Comparison of ENCODE assay signal across 9 cellular contexts in genomic region chr6:11229267-11230043, GRCh38. TPM values are rescaled to one million over a fixed set of nuclear protein-coding genes. Genes with fewer than 3 reads are reported as not detected.
A peak's percentile ranks its signal among the peaks of the same experiment; 100 is the strongest.
DNase-seq lines count a peak whose midpoint lies in the region; ATAC-seq, FAIRE-seq and TF ChIP-seq lines count a peak whose summit lies in the region.
"Had no signal": no experiment of that assay in that cellular context is flagged by ENCODE, and none has a peak within 500 bp of the region (broad histone marks: within the 10 kb centered on the region; RNA-seq: fewer than 3 reads in every experiment).

No MANE protein-coding gene starts in this region.

- WGBS in A549 (ENCODE audit: missing lambda C conversion rate): 2% methylated on average over 11 of the region's 18 CpGs

- H3K9me3 ChIP-seq in A549: no peaks in the 10 kb centered on the region

- DNase-seq in A549 (ENCODE audit: low read depth in 1 of 2, low spot score in 1 of 2) (peak in 1 of 2 experiments; percentile 57), M059J (ENCODE audit: low read depth) (peak; percentile 55), epithelial cell of esophagus (ENCODE audit: low read depth) (peak; percentile 93), natural killer cell (no peak), T-cell (no peak), NCI-H524 (lab: John Stamatoyannopoulos, UW) (no peak)
- DNase-seq: NCI-H1436 had no signal

- POLR2A ChIA-PET in A549 (lab: Yijun Ruan, JAX): interaction anchor here (1.0 to 3.6 kb wide), 7 partner anchors 12 to 204 kb away, joined by 4 to 34 read pairs (median 4); no protein-coding TSS in a partner anchor
- POLR2A ChIA-PET in T-cell (lab: Charles Lee): interaction anchor here in 1 of 2 donors (0.8 kb wide), 1 partner anchor 10 kb away, joined by 3 read pairs; no protein-coding TSS in a partner anchor

- H3K4me3 Mint-ChIP-seq in natural killer cell (peak overlapping the region; percentile 94), T-cell (peak overlapping the region in 1 of 3 donors; percentile 83)

- intact Hi-C loops in natural killer cell (cut with micrococcal nuclease): loop anchor here (5.0 to 10.0 kb wide), 3 partner anchors 88 to 535 kb away; partner anchors contain the start of genes C6orf52, PAK1IP1 and SMIM13

- H3K4me1 Mint-ChIP-seq in natural killer cell (peaks cover 93 to 95% of the 10 kb centered on the region in 2 donors), T-cell (peaks cover 48 to 81% (median 62%) of the 10 kb centered on the region in 3 donors)

- H3K4me3 ChIP-seq in A549: peak overlapping the region; percentile 65
- no peak overlapping the region for H3K4me3 ChIP-seq in epithelial cell of esophagus (ENCODE audit: low read length)

- peak overlapping the region; percentile 96 to 98 for H3K27ac Mint-ChIP-seq in natural killer cell
- peak overlapping the region in 1 of 2 donors; percentile 14 for H3K27ac Mint-ChIP-seq in T-cell

- TF ChIP-seq CTCF in A549 (IDR thresholded peaks at IDR 0.05): no peak
- TF ChIP-seq CTCF in epithelial cell of esophagus (IDR thresholded peaks at IDR 0.05; ENCODE audit: insufficient read depth, low read depth, low read length, missing control alignments): no peak
- no peak for TF ChIP-seq CTCF in natural killer cell (IDR thresholded peaks at IDR 0.05)

- H3K4me1 ChIP-seq in A549: peaks cover 49% of the 10 kb centered on the region

- no peak for FAIRE-seq in A549 (lab: Jason Lieb, UNC)

- no peak for TF ChIP-seq EP300 in A549 (IDR thresholded peaks at IDR 0.05)

- ATAC-seq in A549 (peak in 1 of 2 experiments; percentile 9; a peak in 2 of 6 replicates), natural killer cell (no peak), T-cell (replicated peaks in 1 of 4) (no peak), GM18909 (IDR thresholded peaks at IDR 0.05; ENCODE audit: poor library complexity, unreplicated experiment) (no peak), GM21526 (IDR thresholded peaks at IDR 0.05; ENCODE audit: low FRiP score, unreplicated experiment) (no peak)

- CTCF ChIA-PET in A549 (lab: Yijun Ruan, JAX): interaction anchor here (0.9 to 2.6 kb wide), 4 partner anchors 15 to 267 kb away, joined by 3 to 14 read pairs (median 6); no protein-coding TSS in a partner anchor
- CTCF ChIA-PET in T-cell (lab: Charles Lee): interaction anchor here in 1 of 2 donors (0.8 to 2.0 kb wide), 3 partner anchors 12 to 57 kb away, joined by 3 to 5 read pairs (median 3); no protein-coding TSS in a partner anchor

- no peak for TF ChIP-seq RAD21 in A549 (conservative IDR thresholded peaks at IDR 0.05 in 1 of 2, IDR thresholded peaks at IDR 0.05 in 1 of 2)

- H3K27me3 Mint-ChIP-seq in natural killer cell (ENCODE audit: low read depth in 2 of 2) (no peaks in the 10 kb centered on the region), T-cell (no peaks in the 10 kb centered on the region)

- TF ChIP-seq POLR2A in A549 (IDR thresholded peaks at IDR 0.05; ENCODE audit: low read length): no peak

- H3K36me3 Mint-ChIP-seq in natural killer cell (no peaks in the 10 kb centered on the region), T-cell (peaks cover 22% of the 10 kb centered on the region)

- peak overlapping the region; percentile 92 for H3K4me2 ChIP-seq in A549

- H3K9me3 Mint-ChIP-seq in natural killer cell (no peaks in the 10 kb centered on the region), T-cell (no peaks in the 10 kb centered on the region)

- H3K27ac ChIP-seq in A549: peak overlapping the region; percentile 88 to 91

TF ChIP-seq in A549, 52 proteins besides CTCF, POLR2A, EP300 and RAD21:
- TF ChIP-seq JUN (IDR thresholded peaks at IDR 0.05): peak in 1 of 2 experiments; percentile 48; a peak in 2 of 5 replicates
- TF ChIP-seq CEBPB (IDR thresholded peaks at IDR 0.05): no peak
- TF ChIP-seq CHD2 (IDR thresholded peaks at IDR 0.05; ENCODE audit: low read length, partially characterized antibody): no peak
- TF ChIP-seq HOXA7 (CRISPR knock-in tag; IDR thresholded peaks at IDR 0.05): 0 out of 2 replicates have a peak, but pooled peaks have one; percentile 28

RNA-seq across cellular contexts. Expression of gene NEDD9, which starts 3.0 kb away (rescaled TPM):
- polyA plus RNA-seq in A549 (2011; rRNA removed) (79.6 and 82.5 TPM in 2 replicates), A549 (2017; fragmentation: RNase III; extraction: RNeasy Plus Mini Kit Qiagen cat#74134 plus additional on column Dnase treatment) (43.6 to 47.9 TPM (median 46.7 TPM) in 3 replicates)
- polyA plus RNA-seq in A549 (2012; cell fraction: cytosol; rRNA removed): 58.4 and 71.1 TPM in 2 replicates
- polyA plus RNA-seq in A549 (2012; cell fraction: nucleus; rRNA removed): 106 and 118 TPM in 2 replicates
- 212 and 221 TPM in 2 replicates for polyA minus RNA-seq in A549 (2011; rRNA and poly(A)+ RNA removed)
- 53.5 and 79.4 TPM in 2 replicates for total RNA-seq in M059J (2014; rRNA removed; shearing (Covaris generic))
- total RNA-seq in natural killer cell (100 to 1,000 TPM; 106 to 110 (median 107) TPM), T-cell (10 to 100 TPM; 30.8 to 55.3 (median 33.7) TPM)

Comparison
In these comparisons a context has a peak if more than half of its experiments do, and no peak if none do; other contexts are left out.
1. DNase-seq: peak in M059J (single experiment) and epithelial cell of esophagus (single experiment); none in natural killer cell (single experiment), T-cell (0 of 34) and NCI-H524 (0 of 2).